In genomic region chr15:71564217-71564616, GRCh38 we compare ENCODE assay signal across 1 cellular context.
TF ChIP-seq lines count a peak whose summit lies in the region.

No MANE protein-coding gene starts in this region.

TF ChIP-seq in IMR-90, 13 proteins besides CTCF, POLR2A, EP300 and RAD21 (continued from another document):
- TF ChIP-seq, protein P1, sequence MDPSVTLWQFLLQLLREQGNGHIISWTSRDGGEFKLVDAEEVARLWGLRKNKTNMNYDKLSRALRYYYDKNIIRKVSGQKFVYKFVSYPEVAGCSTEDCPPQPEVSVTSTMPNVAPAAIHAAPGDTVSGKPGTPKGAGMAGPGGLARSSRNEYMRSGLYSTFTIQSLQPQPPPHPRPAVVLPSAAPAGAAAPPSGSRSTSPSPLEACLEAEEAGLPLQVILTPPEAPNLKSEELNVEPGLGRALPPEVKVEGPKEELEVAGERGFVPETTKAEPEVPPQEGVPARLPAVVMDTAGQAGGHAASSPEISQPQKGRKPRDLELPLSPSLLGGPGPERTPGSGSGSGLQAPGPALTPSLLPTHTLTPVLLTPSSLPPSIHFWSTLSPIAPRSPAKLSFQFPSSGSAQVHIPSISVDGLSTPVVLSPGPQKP (IDR thresholded peaks at IDR 0.05; ENCODE audit: borderline replicate concordance, low read depth, low read length) = no peak
- TF ChIP-seq MXI1 (IDR thresholded peaks at IDR 0.05; ENCODE audit: borderline replicate concordance, low read depth, low read length) (no peak), CEBPB (IDR thresholded peaks at IDR 0.05; ENCODE audit: low read depth, low read length) (no peak), BHLHE40 (IDR thresholded peaks at IDR 0.05; ENCODE audit: low read depth, low read length) (no peak), RFX5 (IDR thresholded peaks at IDR 0.05; ENCODE audit: low read depth, low read length) (no peak), FOS (IDR thresholded peaks at IDR 0.05; ENCODE audit: low read depth, low read length) (no peak), MAZ (IDR thresholded peaks at IDR 0.05; ENCODE audit: borderline replicate concordance, low read depth, low read length) (no peak)
